Comparison of ENCODE assay signal across 1 cellular context in genomic region chr1:26861286-26861701, GRCh38.
TF ChIP-seq lines count a peak whose summit lies in the region.

No MANE protein-coding gene starts in this region.

TF ChIP-seq in A549, 52 proteins besides CTCF, POLR2A, EP300 and RAD21 (continued from another document):
- TF ChIP-seq PBX3 (IDR thresholded peaks at IDR 0.05) (no peak), GATA3 (IDR thresholded peaks at IDR 0.05; ENCODE audit: borderline replicate concordance) (no peak), ESRRA (IDR thresholded peaks at IDR 0.05; ENCODE audit: borderline replicate concordance, low read length) (no peak), HOXA7 (CRISPR knock-in tag; IDR thresholded peaks at IDR 0.05) (no peak)
